1 cellular context compared by ENCODE assay signal in genomic region chr9:113387560-113388230, GRCh38.
TF ChIP-seq lines count a peak whose summit lies in the region.

No MANE protein-coding gene starts in this region.

TF ChIP-seq in HepG2, 621 proteins besides CTCF, POLR2A, EP300 and RAD21 (continued from another document):
- peak; percentile 90 for TF ChIP-seq ARID5B (CRISPR knock-in tag; IDR thresholded peaks at IDR 0.05)
- TF ChIP-seq SOX6 (IDR thresholded peaks at IDR 0.05): no peak
- peak; percentile 88 for TF ChIP-seq SOX6 (CRISPR knock-in tag; IDR thresholded peaks at IDR 0.05)
- no peak for TF ChIP-seq SIN3A (IDR thresholded peaks at IDR 0.05; ENCODE audit: borderline replicate concordance, low read depth, low read length)
- TF ChIP-seq ZNF432 (CRISPR knock-in tag; IDR thresholded peaks at IDR 0.05; ENCODE audit: borderline replicate concordance): no peak
- peak; percentile 89 for TF ChIP-seq HNRNPL (IDR thresholded peaks at IDR 0.05; ENCODE audit: low read depth, low read length)
- TF ChIP-seq, protein P1, sequence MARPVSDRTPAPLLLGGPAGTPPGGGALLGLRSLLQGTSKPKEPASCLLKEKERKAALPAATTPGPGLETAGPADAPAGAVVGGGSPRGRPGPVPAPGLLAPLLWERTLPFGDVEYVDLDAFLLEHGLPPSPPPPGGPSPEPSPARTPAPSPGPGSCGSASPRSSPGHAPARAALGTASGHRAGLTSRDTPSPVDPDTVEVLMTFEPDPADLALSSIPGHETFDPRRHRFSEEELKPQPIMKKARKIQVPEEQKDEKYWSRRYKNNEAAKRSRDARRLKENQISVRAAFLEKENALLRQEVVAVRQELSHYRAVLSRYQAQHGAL (CRISPR knock-in tag; IDR thresholded peaks at IDR 0.05; ENCODE audit: not compliant biosample characterization): no peak
- TF ChIP-seq RARG (CRISPR knock-in tag; IDR thresholded peaks at IDR 0.05; ENCODE audit: low read depth): no peak
- no peak for TF ChIP-seq ZIK1 (CRISPR knock-in tag; IDR thresholded peaks at IDR 0.05; ENCODE audit: borderline replicate concordance, low read depth)
- TF ChIP-seq MEIS2 (CRISPR knock-in tag; IDR thresholded peaks at IDR 0.05): peak; percentile 81
- no peak for TF ChIP-seq ZNF598 (CRISPR knock-in tag; IDR thresholded peaks at IDR 0.05; ENCODE audit: borderline replicate concordance)
- no peak for TF ChIP-seq ZNF672 (CRISPR knock-in tag; IDR thresholded peaks at IDR 0.05)
- no peak for TF ChIP-seq MLXIP (CRISPR knock-in tag; IDR thresholded peaks at IDR 0.05; ENCODE audit: borderline replicate concordance)
- no peak for TF ChIP-seq ZNF691 (CRISPR knock-in tag; IDR thresholded peaks at IDR 0.05; ENCODE audit: borderline replicate concordance, low read depth)
- no peak for TF ChIP-seq CSRNP2 (CRISPR knock-in tag; conservative IDR thresholded peaks at IDR 0.05; ENCODE audit: low read depth)
- no peak for TF ChIP-seq ZUFSP (CRISPR knock-in tag; IDR thresholded peaks at IDR 0.05; ENCODE audit: borderline replicate concordance)
- TF ChIP-seq SAP130 (CRISPR knock-in tag; IDR thresholded peaks at IDR 0.05; ENCODE audit: low read depth): peak; percentile 83
- peak; percentile 89 for TF ChIP-seq NR2F2 (IDR thresholded peaks at IDR 0.05; ENCODE audit: borderline replicate concordance, low read depth)
- TF ChIP-seq ZMYM3 (CRISPR knock-in tag; IDR thresholded peaks at IDR 0.05): no peak; the same call in 1 of the 2 replicates
- peak; percentile 45; the same call in 1 of the 2 replicates for TF ChIP-seq ATF1 (CRISPR knock-in tag; IDR thresholded peaks at IDR 0.05)
- no peak for TF ChIP-seq ZBTB44 (CRISPR knock-in tag; IDR thresholded peaks at IDR 0.05)
- no peak for TF ChIP-seq WIZ (CRISPR knock-in tag; IDR thresholded peaks at IDR 0.05)
- no peak for TF ChIP-seq THAP9 (CRISPR knock-in tag; IDR thresholded peaks at IDR 0.05; ENCODE audit: borderline replicate concordance)
- TF ChIP-seq ZNF30 (CRISPR knock-in tag; IDR thresholded peaks at IDR 0.05): no peak
- TF ChIP-seq ZNF10 (CRISPR knock-in tag; IDR thresholded peaks at IDR 0.05; ENCODE audit: borderline replicate concordance, low read depth): no peak
- TF ChIP-seq, protein P2, sequence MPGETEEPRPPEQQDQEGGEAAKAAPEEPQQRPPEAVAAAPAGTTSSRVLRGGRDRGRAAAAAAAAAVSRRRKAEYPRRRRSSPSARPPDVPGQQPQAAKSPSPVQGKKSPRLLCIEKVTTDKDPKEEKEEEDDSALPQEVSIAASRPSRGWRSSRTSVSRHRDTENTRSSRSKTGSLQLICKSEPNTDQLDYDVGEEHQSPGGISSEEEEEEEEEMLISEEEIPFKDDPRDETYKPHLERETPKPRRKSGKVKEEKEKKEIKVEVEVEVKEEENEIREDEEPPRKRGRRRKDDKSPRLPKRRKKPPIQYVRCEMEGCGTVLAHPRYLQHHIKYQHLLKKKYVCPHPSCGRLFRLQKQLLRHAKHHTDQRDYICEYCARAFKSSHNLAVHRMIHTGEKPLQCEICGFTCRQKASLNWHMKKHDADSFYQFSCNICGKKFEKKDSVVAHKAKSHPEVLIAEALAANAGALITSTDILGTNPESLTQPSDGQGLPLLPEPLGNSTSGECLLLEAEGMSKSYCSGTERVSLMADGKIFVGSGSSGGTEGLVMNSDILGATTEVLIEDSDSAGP (CRISPR knock-in tag; IDR thresholded peaks at IDR 0.05; ENCODE audit: borderline replicate concordance): no peak; the same call in 1 of the 2 replicates
- peak; percentile 40; the same call in 1 of the 2 replicates for TF ChIP-seq ZKSCAN1 (IDR thresholded peaks at IDR 0.05; ENCODE audit: low read length)
